Comparison of ENCODE assay signal across 26 cellular contexts in genomic region chr7:120043250-120043649, GRCh38.
"Had no signal": no experiment of that assay in that cellular context is flagged by ENCODE, and none has a peak within 500 bp of the region (broad histone marks: within the 10 kb centered on the region; RNA-seq: fewer than 3 reads in every experiment).

No MANE protein-coding gene starts in this region.

- H3K4me1 ChIP-seq: ascending aorta, colonic mucosa, stomach, suprapubic skin, tibial artery, upper lobe of right lung had no signal

- H3K36me3 ChIP-seq: ascending aorta, colonic mucosa, stomach, suprapubic skin, tibial artery, upper lobe of right lung, WERI-Rb-1 had no signal

- H3K4me3 Mint-ChIP-seq: activated naive CD4-positive, alpha-beta T cell treated with anti-CD3 and anti-CD28 coated beads, Interleukin-2, amount 10 ng/mL, durations not matched to agents 7 days and 5 days; activated naive CD8-positive, alpha-beta T cell treated with anti-CD3 and anti-CD28 coated beads, Interleukin-2, amount 10 ng/mL, durations not matched to agents 7 days and 5 days; naive thymus-derived CD8-positive, alpha-beta T cell; neural crest cell; stimulated activated naive B cell treated with anti-CD40 and anti-IgM and Interleukin-4, amounts not matched to agents 10 μg/mL and 1 μg/mL and 100 μg/mL, for 72 hours; T-helper 17 cell had no signal

- H3K4me2 ChIP-seq: smooth muscle cell had no signal

- H3K9me3 ChIP-seq: ascending aorta, suprapubic skin, upper lobe of right lung had no signal

- H3K27ac ChIP-seq: ascending aorta, colonic mucosa, stomach, suprapubic skin, tibial artery, upper lobe of right lung, WERI-Rb-1 had no signal

- H3K36me3 Mint-ChIP-seq: activated naive CD4-positive, alpha-beta T cell treated with anti-CD3 and anti-CD28 coated beads, Interleukin-2, amount 10 ng/mL, durations not matched to agents 7 days and 5 days; activated naive CD8-positive, alpha-beta T cell treated with anti-CD3 and anti-CD28 coated beads, Interleukin-2, amount 10 ng/mL, durations not matched to agents 7 days and 5 days; stimulated activated naive B cell treated with anti-CD40 and anti-IgM and Interleukin-4, amounts not matched to agents 10 μg/mL and 1 μg/mL and 100 μg/mL, for 72 hours had no signal

- H3K4me1 Mint-ChIP-seq: activated naive CD4-positive, alpha-beta T cell treated with anti-CD3 and anti-CD28 coated beads, Interleukin-2, amount 10 ng/mL, durations not matched to agents 7 days and 5 days; activated naive CD8-positive, alpha-beta T cell treated with anti-CD3 and anti-CD28 coated beads, Interleukin-2, amount 10 ng/mL, durations not matched to agents 7 days and 5 days; naive thymus-derived CD8-positive, alpha-beta T cell; neural crest cell; stimulated activated naive B cell treated with anti-CD40 and anti-IgM and Interleukin-4, amounts not matched to agents 10 μg/mL and 1 μg/mL and 100 μg/mL, for 72 hours; T-helper 17 cell had no signal

- H3K4me3 ChIP-seq: ascending aorta, colonic mucosa, smooth muscle cell, stomach, suprapubic skin, tibial artery, upper lobe of right lung had no signal

- H3K27ac Mint-ChIP-seq: activated naive CD4-positive, alpha-beta T cell treated with anti-CD3 and anti-CD28 coated beads, Interleukin-2, amount 10 ng/mL, durations not matched to agents 7 days and 5 days; activated naive CD8-positive, alpha-beta T cell treated with anti-CD3 and anti-CD28 coated beads, Interleukin-2, amount 10 ng/mL, durations not matched to agents 7 days and 5 days; naive thymus-derived CD8-positive, alpha-beta T cell; stimulated activated naive B cell treated with anti-CD40 and anti-IgM and Interleukin-4, amounts not matched to agents 10 μg/mL and 1 μg/mL and 100 μg/mL, for 72 hours; T-helper 17 cell had no signal

- DNase-seq: activated CD4-positive, alpha-beta T cell treated with anti-CD3 and anti-CD28 coated beads for 48 hours; activated CD4-positive, alpha-beta T cell treated with anti-CD3 and anti-CD28 coated beads, Interleukin-2, amount 50 U/mL, for 48 hours; activated CD8-positive, alpha-beta memory T cell treated with anti-CD3 and anti-CD28 coated beads for 24 hours; activated gamma-delta T cell; activated naive CD4-positive, alpha-beta T cell treated with anti-CD3 and anti-CD28 coated beads, Interleukin-2, amount 10 ng/mL, durations not matched to agents 7 days and 5 days; activated naive CD8-positive, alpha-beta T cell treated with anti-CD3 and anti-CD28 coated beads, Interleukin-2, amount 10 ng/mL, durations not matched to agents 7 days and 5 days; colonic mucosa; effector CD8-positive, alpha-beta T cell; islet precursor cell; left ventricle myocardium superior; midbrain; naive thymus-derived CD8-positive, alpha-beta T cell; occipital lobe; retina; stimulated activated CD4-positive, alpha-beta T cell treated with anti-CD3 and anti-CD28 coated beads, Interleukin-1b, Interleukin-23, amount 100 ng/mL, for 48 hours; stimulated activated naive B cell treated with anti-CD40 and anti-IgM and Interleukin-4, amounts not matched to agents 10 μg/mL and 1 μg/mL and 100 μg/mL, for 72 hours; stomach; T-helper 17 cell; T1000; tibial artery; upper lobe of right lung; WERI-Rb-1 had no signal

- H3K27me3 Mint-ChIP-seq: activated naive CD4-positive, alpha-beta T cell treated with anti-CD3 and anti-CD28 coated beads, Interleukin-2, amount 10 ng/mL, durations not matched to agents 7 days and 5 days; activated naive CD8-positive, alpha-beta T cell treated with anti-CD3 and anti-CD28 coated beads, Interleukin-2, amount 10 ng/mL, durations not matched to agents 7 days and 5 days; naive thymus-derived CD8-positive, alpha-beta T cell; stimulated activated naive B cell treated with anti-CD40 and anti-IgM and Interleukin-4, amounts not matched to agents 10 μg/mL and 1 μg/mL and 100 μg/mL, for 72 hours; T-helper 17 cell had no signal

- H3K27me3 ChIP-seq: ascending aorta, colonic mucosa, stomach, suprapubic skin, tibial artery, upper lobe of right lung had no signal
